10 cellular contexts compared by ENCODE assay signal in the genomic region with DNA sequence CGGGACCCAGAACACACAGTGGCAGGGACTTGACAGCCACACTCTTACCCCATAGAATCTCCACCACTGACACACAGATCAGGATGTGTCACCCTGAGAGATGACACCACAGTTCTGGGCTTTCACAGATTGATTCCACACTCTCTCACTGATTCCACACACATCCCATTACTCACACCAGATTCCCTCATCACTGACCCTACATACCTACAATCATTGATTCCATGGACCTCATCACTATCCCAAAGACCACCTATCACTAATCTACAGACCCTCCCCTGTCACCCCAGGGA. TPM values are rescaled to one million over a fixed set of nuclear protein-coding genes. Genes with fewer than 3 reads are reported as not detected.
A peak's percentile ranks its signal among the peaks of the same experiment; 100 is the strongest.
DNase-seq lines count a peak whose midpoint lies in the region; ATAC-seq, FAIRE-seq and TF ChIP-seq lines count a peak whose summit lies in the region.
"Had no signal": no experiment of that assay in that cellular context is flagged by ENCODE, and none has a peak within 500 bp of the region (broad histone marks: within the 10 kb centered on the region; RNA-seq: fewer than 3 reads in every experiment).

No MANE protein-coding gene starts in this region.

- FAIRE-seq in HTR-8/SVneo (lab: Jason Lieb, UNC): peak; percentile 66

- H4K20me1 ChIP-seq in PC-9 (ENCODE audit: insufficient read depth): no peaks in the 10 kb centered on the region

- peaks cover 12% of the 10 kb centered on the region for H3F3A ChIP-seq in PC-9 (ENCODE audit: insufficient read depth, low read depth)

- no TSS peak for BruUV-seq in PC-9 (replicated peaks; lab: Mats Ljungman, UMichigan)

- peak overlapping the region; percentile 64 for H2AFZ ChIP-seq in neuron (ENCODE audit: low read depth, low read length)
- H2AFZ ChIP-seq in PC-9: no peak overlapping the region

- ATAC-seq in CD4-positive, alpha-beta T cell (ENCODE audit: poor library complexity): no peak
- no peak for ATAC-seq in HG02970 (IDR thresholded peaks at IDR 0.05; ENCODE audit: low FRiP score, unreplicated experiment)

- no peak overlapping the region for H3K27ac ChIP-seq in CD4-positive, alpha-beta T cell (ENCODE audit: low read depth, low read length)
- H3K27ac ChIP-seq in PC-9: no peak overlapping the region

- peak overlapping the region; percentile 81 for H3K4me3 Mint-ChIP-seq in CD4-positive, alpha-beta T cell
- H3K4me3 Mint-ChIP-seq in chondrocyte (ENCODE audit: unreplicated experiment): peak overlapping the region; percentile 74

- peaks cover 5% of the 10 kb centered on the region for H3K79me2 ChIP-seq in PC-9 (ENCODE audit: low read depth)

- H3K9me3 Mint-ChIP-seq in CD4-positive, alpha-beta T cell: no peaks in the 10 kb centered on the region
- H3K9me3 Mint-ChIP-seq in chondrocyte (ENCODE audit: low read depth): peaks cover 13% of the 10 kb centered on the region

- H3K36me3 Mint-ChIP-seq in CD4-positive, alpha-beta T cell (ENCODE audit: low read depth): peaks cover 14% of the 10 kb centered on the region
- H3K36me3 Mint-ChIP-seq in chondrocyte (ENCODE audit: low read depth): peaks cover 1% of the 10 kb centered on the region

- H3K4me3 ChIP-seq in neuron (ENCODE audit: low read length) (peak overlapping the region; percentile 51), PC-9 (no peak overlapping the region)

- CTCF ChIA-PET in CD4-positive, alpha-beta T cell (lab: Charles Lee): no interaction called here
- CTCF ChIA-PET in PC-9 (lab: Charles Lee): interaction anchor here (0.7 kb wide), 1 partner anchor 281 kb away, joined by 3 read pairs; no protein-coding TSS in a partner anchor

- POLR2A ChIA-PET in CD4-positive, alpha-beta T cell (lab: Charles Lee): interaction anchor here (1.0 kb wide), 1 partner anchor 193 kb away, joined by 3 read pairs; the partner anchor contains the start of gene ZNF793
- POLR2A ChIA-PET in PC-9 (lab: Charles Lee; ENCODE audit: unreplicated experiment): no interaction called here

- TF ChIP-seq CTCF in CD4-positive, alpha-beta T cell (IDR thresholded peaks at IDR 0.05): no peak
- no peak for TF ChIP-seq CTCF in chondrocyte (IDR thresholded peaks at IDR 0.05)
- TF ChIP-seq CTCF in PC-9 (conservative IDR thresholded peaks at IDR 0.05): no peak

- intact Hi-C loops in CD4-positive, alpha-beta T cell (cut with DNase I, micrococcal nuclease): loop anchor here (10.0 kb wide), 9 partner anchors 138 to 1198 kb away; partner anchors contain the start of genes ZNF569 (in 2 of the 2), ZNF570 (in 2 of the 2), ZNF573 (in 2 of the 2) and OVOL3 (in 1 of the 2)
- intact Hi-C loops in PC-9 (cut with micrococcal nuclease; ENCODE audit: unreplicated experiment): no loop called here

- peaks cover 11% of the 10 kb centered on the region for H3K27me3 Mint-ChIP-seq in CD4-positive, alpha-beta T cell
- H3K27me3 Mint-ChIP-seq in chondrocyte (ENCODE audit: low read depth): no peaks in the 10 kb centered on the region

- H3K4me1 ChIP-seq in neuron (ENCODE audit: insufficient read depth, low read length): peaks cover 5% of the 10 kb centered on the region
- no peaks in the 10 kb centered on the region for H3K4me1 ChIP-seq in PC-9 (replicated peaks; ENCODE audit: insufficient read depth)

- peaks cover 31% of the 10 kb centered on the region for H3K4me1 Mint-ChIP-seq in CD4-positive, alpha-beta T cell (ENCODE audit: low read depth)
- H3K4me1 Mint-ChIP-seq in chondrocyte (ENCODE audit: low read depth): peaks cover 19% of the 10 kb centered on the region

- no peaks in the 10 kb centered on the region for H3K27me3 ChIP-seq in CD4-positive, alpha-beta T cell (ENCODE audit: control insufficient read depth, insufficient read depth, low read length)
- H3K27me3 ChIP-seq in neuron (ENCODE audit: insufficient read depth, low read length): no peaks in the 10 kb centered on the region
- H3K27me3 ChIP-seq in PC-9 (ENCODE audit: insufficient read depth, low read depth): no peaks in the 10 kb centered on the region
- H3K27me3 ChIP-seq: Peyer's patch had no signal

- no peak overlapping the region for H3K4me2 ChIP-seq in PC-9

- H3K27ac Mint-ChIP-seq in CD4-positive, alpha-beta T cell: peak overlapping the region; percentile 21
- peak overlapping the region; percentile 74 for H3K27ac Mint-ChIP-seq in chondrocyte (ENCODE audit: unreplicated experiment)

- peaks cover 6% of the 10 kb centered on the region for H3K9me3 ChIP-seq in CD4-positive, alpha-beta T cell (ENCODE audit: control insufficient read depth, low read length)
- peaks cover 4% of the 10 kb centered on the region for H3K9me3 ChIP-seq in neuron (ENCODE audit: low read length)
- H3K9me3 ChIP-seq in PC-9 (ENCODE audit: insufficient read depth, low read depth): no peaks in the 10 kb centered on the region; the same call in 1 of the 2 replicates

- H3K36me3 ChIP-seq in neuron (ENCODE audit: insufficient read depth, low read length): no peaks in the 10 kb centered on the region
- H3K36me3 ChIP-seq in PC-9 (ENCODE audit: low read depth): no peaks in the 10 kb centered on the region
- H3K36me3 ChIP-seq: Peyer's patch had no signal

- DNase-seq in CD4-positive, alpha-beta T cell: no peak
- no peak for DNase-seq in HTR-8/SVneo (ENCODE audit: insufficient read length, low spot score)
- DNase-seq in chondrocyte (ENCODE audit: low spot score): no peak
- no peak for DNase-seq in PC-9
- no peak for DNase-seq in hippocampal formation (lab: John Stamatoyannopoulos, UW)
- DNase-seq in AG08396 (ENCODE audit: low spot score): no peak
- DNase-seq: cortex of kidney had no signal

- no peaks in the 10 kb centered on the region for H3K9me2 ChIP-seq in PC-9 (ENCODE audit: insufficient read depth)

RNA-seq across cellular contexts. Expression of gene ZNF527, which starts 57.6 kb away (rescaled TPM):
- 1 to 10 TPM; 7.8 to 8.4 TPM for total RNA-seq in CD4-positive, alpha-beta T cell
- total RNA-seq in chondrocyte (5.4 to 7.4 TPM (median 5.8 TPM) in 3 replicates), PC-9 (2021) (2.9 and 3.2 TPM in 2 replicates)
